21 cellular contexts compared by ENCODE assay signal in the genomic region with DNA sequence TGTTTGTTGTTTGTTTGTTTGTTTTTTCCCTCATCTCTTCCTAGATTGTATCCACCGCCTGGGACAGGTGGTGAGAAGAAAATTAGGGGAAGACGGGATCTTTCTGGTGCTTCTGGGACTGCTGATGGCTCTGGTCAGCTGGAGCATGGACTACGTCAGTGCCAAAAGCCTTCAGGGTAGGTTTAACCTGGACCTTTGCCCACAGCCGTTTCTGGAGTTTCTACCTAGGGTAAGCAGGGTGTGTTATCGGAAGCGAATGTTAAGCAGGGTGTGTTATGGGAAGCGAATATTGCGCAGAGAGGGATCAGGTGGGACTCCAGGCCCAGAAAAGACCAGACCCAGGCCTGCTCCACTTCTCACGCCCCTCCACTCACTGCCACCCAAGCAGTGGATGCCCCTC. TPM values are rescaled to one million over a fixed set of nuclear protein-coding genes. Genes with fewer than 3 reads are reported as not detected.
A peak's percentile ranks its signal among the peaks of the same experiment; 100 is the strongest.
DNase-seq lines count a peak whose midpoint lies in the region; ATAC-seq and TF ChIP-seq lines count a peak whose summit lies in the region.
"Had no signal": no experiment of that assay in that cellular context is flagged by ENCODE, and none has a peak within 500 bp of the region (broad histone marks: within the 10 kb centered on the region; RNA-seq: fewer than 3 reads in every experiment).

No MANE protein-coding gene starts in this region.

- H3K9me3 Mint-ChIP-seq in stimulated activated memory B cell treated with anti-CD40 and anti-IgM and Interleukin-4, amounts not matched to agents 10 μg/mL and 1 μg/mL and 100 μg/mL, for 72 hours = no peaks in the 10 kb centered on the region
- H3K9me3 Mint-ChIP-seq: CD4-positive, CD25-positive, alpha-beta regulatory T cell; H9 had no signal

- peaks cover 22% of the 10 kb centered on the region for H3K4me1 Mint-ChIP-seq in stimulated activated memory B cell treated with anti-CD40 and anti-IgM and Interleukin-4, amounts not matched to agents 10 μg/mL and 1 μg/mL and 100 μg/mL, for 72 hours

- peak overlapping the region; percentile 34 for H3K27ac Mint-ChIP-seq in stimulated activated memory B cell treated with anti-CD40 and anti-IgM and Interleukin-4, amounts not matched to agents 10 μg/mL and 1 μg/mL and 100 μg/mL, for 72 hours
- H3K27ac Mint-ChIP-seq: CD4-positive, CD25-positive, alpha-beta regulatory T cell had no signal

- TF ChIP-seq CTCF in RWPE1 (conservative IDR thresholded peaks at IDR 0.05; ENCODE audit: low read depth) = no peak

- H3K27ac ChIP-seq in RWPE1 = 0 out of 2 replicates have a peak overlapping the region, but pooled peaks have one; percentile 4

- no peaks in the 10 kb centered on the region for H3K36me3 Mint-ChIP-seq in stimulated activated memory B cell treated with anti-CD40 and anti-IgM and Interleukin-4, amounts not matched to agents 10 μg/mL and 1 μg/mL and 100 μg/mL, for 72 hours
- H3K36me3 Mint-ChIP-seq: CD4-positive, CD25-positive, alpha-beta regulatory T cell had no signal

- POLR2A ChIA-PET in RWPE1 (lab: Yijun Ruan, JAX; ENCODE audit: low non-redundant PET) = no interaction called here

- H3K4me3 Mint-ChIP-seq in stimulated activated memory B cell treated with anti-CD40 and anti-IgM and Interleukin-4, amounts not matched to agents 10 μg/mL and 1 μg/mL and 100 μg/mL, for 72 hours = no peak overlapping the region
- H3K4me3 Mint-ChIP-seq: CD4-positive, CD25-positive, alpha-beta regulatory T cell; H9 had no signal

- ATAC-seq in left lobe of liver (peak; percentile 51), HG03159 (IDR thresholded peaks at IDR 0.05; ENCODE audit: unreplicated experiment) (no peak)
- ATAC-seq in stimulated activated memory B cell treated with anti-CD40 and anti-IgM and Interleukin-4, amounts not matched to agents 10 μg/mL and 1 μg/mL and 100 μg/mL, for 72 hours = no peak
- ATAC-seq: Panc1 had no signal

- CTCF ChIA-PET in RWPE1 (lab: Yijun Ruan, JAX) = no interaction called here

- no peaks in the 10 kb centered on the region for H3K27me3 Mint-ChIP-seq in stimulated activated memory B cell treated with anti-CD40 and anti-IgM and Interleukin-4, amounts not matched to agents 10 μg/mL and 1 μg/mL and 100 μg/mL, for 72 hours

- peak; percentile 25 for DNase-seq in M059J (ENCODE audit: low read depth)
- no peak for DNase-seq in RWPE1 (ENCODE audit: low spot score)
- peak; percentile 72 for DNase-seq in left lobe of liver (ENCODE audit: low spot score)
- no peak for DNase-seq in foreskin melanocyte
- DNase-seq in OCI-M2 (lab: John Stamatoyannopoulos, UW; ENCODE audit: unreplicated experiment) = no peak
- DNase-seq: Caco-2; CD4-positive, CD25-positive, alpha-beta regulatory T cell; DMS153; H9; NCI-H1436; NCI-H2029; NCI-H2171; NCI-H446 treated with DMSO at 0.1 percent for 48 hours; NCI-H748 treated with DMSO at 0.1 percent for 48 hours; SHP77; SK-N-SH had no signal

RNA-seq across cellular contexts. Expression of a gene that starts 4.7 kb away (rescaled TPM):
- not detected in 2 replicates for total RNA-seq in M059J (2014; rRNA removed; shearing (Covaris generic))
- total RNA-seq in left lobe of liver = not detected
- total RNA-seq: CD4-positive, CD25-positive, alpha-beta regulatory T cell; HT1080; LHCN-M2 had no signal

RNA-seq across cellular contexts. Expression of a gene that starts 32.5 kb away (rescaled TPM):
- total RNA-seq in M059J (2014; rRNA removed; shearing (Covaris generic)) = 22.5 and 31.2 TPM in 2 replicates
- total RNA-seq in left lobe of liver = 8.4 TPM

RNA-seq across cellular contexts. Expression of a gene that starts 35.9 kb away (rescaled TPM):
- 0.07 TPM in 1 of 2 replicates, not detected in the other for total RNA-seq in M059J (2014; rRNA removed; shearing (Covaris generic))
- 22.0 TPM for total RNA-seq in left lobe of liver
- total RNA-seq: HT1080, LHCN-M2 had no signal

RNA-seq across cellular contexts. Expression of a gene that starts 41.9 kb away (rescaled TPM):
- 0.79 and 1.5 TPM in 2 replicates for total RNA-seq in M059J (2014; rRNA removed; shearing (Covaris generic))
- 0.38 TPM for total RNA-seq in left lobe of liver

RNA-seq across cellular contexts. Expression of a gene that starts 57.4 kb away (rescaled TPM):
- total RNA-seq in M059J (2014; rRNA removed; shearing (Covaris generic)) = 127 and 133 TPM in 2 replicates
- total RNA-seq in left lobe of liver = 261 TPM

Comparison
In these comparisons a context has a peak if more than half of its experiments do, and no peak if none do; other contexts are left out.
1. DNase-seq: peak in M059J (single experiment) and left lobe of liver (single experiment); none in RWPE1 (single experiment), foreskin melanocyte (single experiment) and OCI-M2 (single experiment).
2. RNA of a gene that starts 35.9 kb away (total RNA-seq): 22.0 TPM in left lobe of liver (single experiment); 0.07 TPM in M059J; every median in the first group is over 10 times any median in the second.